ENCODE assay signal across 17 cellular contexts in the genomic region with DNA sequence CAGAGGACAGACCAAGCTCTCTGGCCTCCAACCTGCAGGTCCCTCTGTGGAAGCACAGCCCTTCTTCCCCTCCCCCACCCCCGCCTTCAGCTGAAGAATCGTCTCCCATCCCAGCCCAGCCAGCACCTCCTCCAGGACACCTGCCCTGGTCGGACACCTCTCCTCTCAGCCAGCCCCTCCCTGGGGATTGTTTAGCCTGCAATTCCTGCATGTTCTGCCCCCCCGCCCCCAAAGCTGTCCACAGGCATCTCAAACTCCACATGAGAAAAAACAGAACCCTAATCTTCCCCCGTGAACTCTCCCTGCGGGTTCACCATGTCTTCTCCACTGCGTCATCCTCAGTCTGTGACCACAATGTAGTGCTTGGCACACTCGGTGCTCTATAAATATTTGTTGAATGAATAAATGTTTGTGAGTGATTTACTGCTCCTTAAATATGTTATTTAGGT. TPM values are rescaled to one million over a fixed set of nuclear protein-coding genes. Genes with fewer than 3 reads are reported as not detected.
A peak's percentile ranks its signal among the peaks of the same experiment; 100 is the strongest.
DNase-seq lines count a peak whose midpoint lies in the region; ATAC-seq and TF ChIP-seq lines count a peak whose summit lies in the region.
"Had no signal": no experiment of that assay in that cellular context is flagged by ENCODE, and none has a peak within 500 bp of the region (broad histone marks: within the 10 kb centered on the region; RNA-seq: fewer than 3 reads in every experiment).

No MANE protein-coding gene starts in this region.

- H3K23ac ChIP-seq in neuronal stem cell (ENCODE audit: low read depth, low read length, poor library complexity), result no peak overlapping the region

- no peak overlapping the region for H2BK12ac ChIP-seq in neuronal stem cell (ENCODE audit: low read length)

- H3K4ac ChIP-seq in neuronal stem cell (ENCODE audit: low read length), result no peak overlapping the region

- no peak overlapping the region for H4K8ac ChIP-seq in neuronal stem cell (ENCODE audit: low read depth, low read length)

- H3K4me3 ChIP-seq in Peyer's patch (no peak overlapping the region), fibroblast of mammary gland (ENCODE audit: control insufficient read depth, low read depth, low read length) (no peak overlapping the region), neuronal stem cell (ENCODE audit: low read length in 2 of 2) (no peak overlapping the region)
- H3K4me3 ChIP-seq: ascending aorta, lung, ovary had no signal

- no peak overlapping the region for H2BK120ac ChIP-seq in neuronal stem cell (ENCODE audit: low read depth, low read length)

- peak overlapping the region; percentile 25 for H3K14ac ChIP-seq in neuronal stem cell (ENCODE audit: low read length)

- H3K4me2 ChIP-seq in neuronal stem cell (ENCODE audit: insufficient read depth, low read length, poor library complexity, severe bottlenecking), result no peak overlapping the region

- H2AK5ac ChIP-seq in neuronal stem cell (ENCODE audit: low read depth, low read length), result peak overlapping the region; percentile 28

- TF ChIP-seq POLR2A in Peyer's patch (IDR thresholded peaks at IDR 0.05), result no peak

- no peaks in the 10 kb centered on the region for H3K27me3 ChIP-seq in Peyer's patch
- H3K27me3 ChIP-seq in neuronal stem cell (ENCODE audit: control insufficient read depth in 3 of 3, insufficient read depth in 3 of 3, low read depth in 1 of 3, low read length in 3 of 3), result peaks cover 0 to 6% (median 0%) of the 10 kb centered on the region in 3 experiments
- H3K27me3 ChIP-seq: ascending aorta, ovary had no signal

- H3K9me3 ChIP-seq in Peyer's patch, result no peaks in the 10 kb centered on the region
- H3K9me3 ChIP-seq in neuronal stem cell (replicated peaks in 1 of 2; ENCODE audit: control insufficient read depth in 2 of 2, insufficient read depth in 1 of 2, low read depth in 1 of 2, low read length in 2 of 2), result no peaks in the 10 kb centered on the region
- H3K9me3 ChIP-seq: ascending aorta, ovary had no signal

- DNase-seq in Daoy (ENCODE audit: low read depth) (peak; percentile 78), Peyer's patch (no peak), fibroblast of mammary gland (ENCODE audit: low read depth) (peak; percentile 74), neuronal stem cell (ENCODE audit: low spot score) (no peak), NCI-H1048 (lab: John Stamatoyannopoulos, UW) (no peak), medulla oblongata (ENCODE audit: extremely low spot score) (no peak)
- DNase-seq: activated CD4-positive, alpha-beta T cell treated with anti-CD3 and anti-CD28 coated beads for 36 hours; activated T-cell treated with anti-CD3 and anti-CD28 coated beads, Interleukin-2, amount 50 U/mL, for 72 hours; DMS 273 treated with DMSO at 0.1 percent for 48 hours; head of caudate nucleus; NCI-H2107 had no signal

- no CpG with 5 or more reads among the region's 8 CpGs for WGBS in neuronal stem cell (ENCODE audit: extremely low coverage in 2 of 2, insufficient read length in 2 of 2, insufficient replicate concordance in 1 of 2), 2 donors

- H3K79me1 ChIP-seq in neuronal stem cell (ENCODE audit: low read depth, low read length), result no peaks in the 10 kb centered on the region

- no peak overlapping the region for H4K91ac ChIP-seq in neuronal stem cell (ENCODE audit: low read depth, low read length, poor library complexity)

- TF ChIP-seq CTCF in Peyer's patch (IDR thresholded peaks at IDR 0.05) (no peak), fibroblast of mammary gland (conservative IDR thresholded peaks at IDR 0.05; ENCODE audit: control insufficient read depth, insufficient read depth, low read depth, low read length) (no peak)

- H3K4me1 ChIP-seq in Peyer's patch, result peaks cover 0 to 25% (median 0%) of the 10 kb centered on the region in 4 donors
- peaks cover 6 to 16% of the 10 kb centered on the region in 2 donors for H3K4me1 ChIP-seq in neuronal stem cell (ENCODE audit: control insufficient read depth in 2 of 2, insufficient read depth in 1 of 2, low read depth in 1 of 2, low read length in 2 of 2)

- H3K9ac ChIP-seq in neuronal stem cell (ENCODE audit: low read depth, low read length, poor library complexity), result no peak overlapping the region

- H2BK15ac ChIP-seq in neuronal stem cell (ENCODE audit: low read length), result peak overlapping the region; percentile 11

- no peak overlapping the region for H2AFZ ChIP-seq in neuronal stem cell (ENCODE audit: low read length)

- H3K36me3 ChIP-seq in Peyer's patch (no peaks in the 10 kb centered on the region), neuronal stem cell (replicated peaks in 1 of 2; ENCODE audit: control insufficient read depth in 2 of 2, insufficient read depth in 2 of 2, low read length in 2 of 2) (no peaks in the 10 kb centered on the region)
- H3K36me3 ChIP-seq: ascending aorta, ovary had no signal

- peak overlapping the region in 3 of 4 donors; percentile 43 to 83 (median 49) for H3K27ac ChIP-seq in Peyer's patch
- H3K27ac ChIP-seq in neuronal stem cell (replicated peaks; ENCODE audit: low read length), result no peak overlapping the region
- H3K27ac ChIP-seq: ovary had no signal

- H3K18ac ChIP-seq in neuronal stem cell (ENCODE audit: low read length), result peak overlapping the region; percentile 2

- ATAC-seq in HG03521 (IDR thresholded peaks at IDR 0.05; ENCODE audit: unreplicated experiment), result no peak
- ATAC-seq in HG02642 (IDR thresholded peaks at IDR 0.05; ENCODE audit: poor library complexity, unreplicated experiment), result no peak
- ATAC-seq: activated CD4-positive, alpha-beta T cell treated with anti-CD3 and anti-CD28 coated beads for 36 hours; activated T-cell treated with anti-CD3 and anti-CD28 coated beads, Interleukin-2, amount 50 U/mL, for 72 hours had no signal

- H2BK5ac ChIP-seq in neuronal stem cell (ENCODE audit: low read length), result no peak overlapping the region

RNA-seq across cellular contexts. Expression of a gene that starts 24.1 kb away (rescaled TPM):
- total RNA-seq in Daoy (2014; rRNA removed; shearing (Covaris generic)), result 0.06 TPM in 1 of 2 replicates, not detected in the other
- total RNA-seq in Peyer's patch, result 1 to 10 TPM; 1.2 to 5.1 (median 3.0) TPM
- polyA plus RNA-seq in neuronal stem cell (2013, experiment 1 of 2), result 4.4 TPM
- 4.2 TPM for polyA plus RNA-seq in neuronal stem cell (2013, experiment 2 of 2)
- total RNA-seq: activated CD4-positive, alpha-beta T cell treated with anti-CD3 and anti-CD28 coated beads for 36 hours; activated T-cell treated with anti-CD3 and anti-CD28 coated beads, Interleukin-2, amount 50 U/mL, for 72 hours; LHCN-M2 had no signal

Comparison
In these comparisons a context has a peak if more than half of its experiments do, and no peak if none do; other contexts are left out.
1. DNase-seq: peak in Daoy (single experiment) and fibroblast of mammary gland (single experiment); none in Peyer's patch (0 of 3), neuronal stem cell (single experiment), NCI-H1048 (single experiment) and medulla oblongata (single experiment).